Comparison of ENCODE assay signal across 8 cellular contexts in the genomic region with DNA sequence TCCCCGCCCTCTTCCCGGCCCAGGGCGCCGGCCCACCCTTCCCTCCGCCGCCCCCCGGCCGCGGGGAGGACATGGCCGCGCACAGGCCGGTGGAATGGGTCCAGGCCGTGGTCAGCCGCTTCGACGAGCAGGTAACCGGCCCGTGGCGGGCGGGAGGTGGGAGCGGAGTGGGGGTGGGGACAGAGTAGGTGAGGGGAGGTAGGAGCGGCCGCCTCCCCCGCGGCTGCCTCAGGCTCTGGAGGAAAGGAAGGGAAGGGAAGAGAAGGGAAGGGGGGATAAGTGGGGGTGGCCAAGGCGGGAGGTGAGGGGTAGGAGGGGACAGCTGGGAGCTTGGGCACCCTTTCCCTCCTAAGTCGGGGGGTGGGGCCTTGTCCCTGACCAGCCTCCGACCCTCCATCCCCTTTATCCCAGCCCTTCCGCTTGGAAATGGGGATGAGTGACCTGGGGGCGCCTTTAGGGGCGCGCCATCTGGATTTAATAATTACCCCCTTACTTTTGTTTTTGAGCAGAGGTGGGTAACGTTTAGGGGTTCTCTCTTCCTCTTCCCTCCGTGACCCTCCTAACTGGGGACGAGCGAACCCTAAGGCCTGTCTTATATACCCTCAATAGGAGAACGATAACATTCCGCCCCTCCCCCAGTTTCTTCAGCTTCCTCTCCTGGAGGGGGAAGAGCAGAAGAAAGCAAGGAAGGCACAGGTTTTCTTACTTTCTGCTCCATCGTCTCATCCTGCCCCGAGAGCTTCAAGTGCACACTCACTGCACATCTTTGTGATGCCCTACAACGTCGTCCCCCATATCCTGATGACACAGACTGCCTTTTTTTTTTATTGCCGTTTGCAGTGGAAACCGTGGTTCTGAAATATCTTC. TPM values are rescaled to one million over a fixed set of nuclear protein-coding genes. Genes with fewer than 3 reads are reported as not detected.
A peak's percentile ranks its signal among the peaks of the same experiment; 100 is the strongest.
DNase-seq lines count a peak whose midpoint lies in the region; ATAC-seq, FAIRE-seq and TF ChIP-seq lines count a peak whose summit lies in the region.

No MANE protein-coding gene starts in this region.

- no peaks in the 10 kb centered on the region for H3K9me3 ChIP-seq in OCI-LY7 (ENCODE audit: low read length)
- H3K9me3 ChIP-seq in upper lobe of left lung: no peaks in the 10 kb centered on the region

- H3K27ac ChIP-seq in OCI-LY7 (ENCODE audit: low read depth, low read length, poor library complexity, severe bottlenecking) (no peak overlapping the region), upper lobe of left lung (peak overlapping the region; percentile 94 to 99 (median 97))

- no peaks in the 10 kb centered on the region for H3K9me2 ChIP-seq in OCI-LY7 (ENCODE audit: insufficient read depth, low read length)

- peak overlapping the region; percentile 98 for H3K4me3 Mint-ChIP-seq in natural killer cell

- H3K4me1 ChIP-seq in OCI-LY7 (ENCODE audit: insufficient read depth, low read length, poor library complexity, severe bottlenecking) (peaks cover 14% of the 10 kb centered on the region), upper lobe of left lung (peaks cover 0 to 15% (median 11%) of the 10 kb centered on the region in 4 donors)

- TF ChIP-seq POLR2A in GM12891 (IDR thresholded peaks at IDR 0.05; ENCODE audit: low read depth, low read length) (no peak), upper lobe of left lung (IDR thresholded peaks at IDR 0.05) (no peak)

- intact Hi-C loops in OCI-LY7 (cut with micrococcal nuclease; ENCODE audit: unreplicated experiment) (no loop called here), natural killer cell (cut with micrococcal nuclease) (no loop called here)

- H3K79me2 ChIP-seq in OCI-LY7 (ENCODE audit: insufficient read depth, low read depth, low read length): peaks cover 7% of the 10 kb centered on the region; the same call in 1 of the 2 replicates

- BruUV-seq in OCI-LY7 (replicated peaks; lab: Mats Ljungman, UMichigan): no TSS peak

- no peaks in the 10 kb centered on the region for H3K27me3 ChIP-seq in upper lobe of left lung

- CTCF ChIA-PET in OCI-LY7 (lab: Charles Lee; ENCODE audit: unreplicated experiment): no interaction called here

- H3K36me3 ChIP-seq in OCI-LY7 (ENCODE audit: insufficient read depth, low read length) (no peaks in the 10 kb centered on the region), upper lobe of left lung (no peaks in the 10 kb centered on the region)

- H3K4me3 ChIP-seq in OCI-LY7 (ENCODE audit: low read depth, low read length, poor library complexity, severe bottlenecking) (peak overlapping the region; percentile 93), upper lobe of left lung (peak overlapping the region; percentile 76 to 98 (median 96))

- H4K20me1 ChIP-seq in OCI-LY7 (ENCODE audit: insufficient read depth, low read length): no peaks in the 10 kb centered on the region

- no peak for TF ChIP-seq EP300 in upper lobe of left lung (IDR thresholded peaks at IDR 0.05)

- no peaks in the 10 kb centered on the region for H3K27me3 Mint-ChIP-seq in natural killer cell (ENCODE audit: low read depth in 2 of 2)

- POLR2A ChIA-PET in OCI-LY7 (lab: Charles Lee): no interaction called here

- peak; percentile 21 for ATAC-seq in HG03045 (IDR thresholded peaks at IDR 0.05; ENCODE audit: unreplicated experiment)
- ATAC-seq in natural killer cell: peak in 2 of 3 donors; percentile 19 to 39
- ATAC-seq in upper lobe of left lung (ENCODE audit: low FRiP score in 2 of 2): peak; percentile 56 to 64
- no peak for ATAC-seq in HG03039 (IDR thresholded peaks at IDR 0.05; ENCODE audit: unreplicated experiment)

- H3K4me1 Mint-ChIP-seq in natural killer cell: peaks cover 12 to 13% of the 10 kb centered on the region in 2 donors

- H3K4me2 ChIP-seq in OCI-LY7 (ENCODE audit: low read length): peak overlapping the region; percentile 84

- TF ChIP-seq CTCF in OCI-LY7 (conservative IDR thresholded peaks at IDR 0.05; ENCODE audit: low read length): no peak
- TF ChIP-seq CTCF in natural killer cell (IDR thresholded peaks at IDR 0.05): no peak
- TF ChIP-seq CTCF in upper lobe of left lung (IDR thresholded peaks at IDR 0.05): no peak

- peak; percentile 48 for FAIRE-seq in GM12891 (lab: Jason Lieb, UNC)

- peak overlapping the region; percentile 99 for H2AFZ ChIP-seq in OCI-LY7 (ENCODE audit: low read length)

- H3K9me3 Mint-ChIP-seq in natural killer cell: no peaks in the 10 kb centered on the region

- no peaks in the 10 kb centered on the region for H3K36me3 Mint-ChIP-seq in natural killer cell

- H3K27ac Mint-ChIP-seq in natural killer cell: peak overlapping the region; percentile 90 to 98

- WGBS in upper lobe of left lung, 2 donors: 0 to 1% methylated on average over 18 to 38 of the region's 44 CpGs

- DNase-seq in GM12891 (ENCODE audit: insufficient read length, low spot score) (peak; percentile 17), OCI-LY7 (ENCODE audit: low spot score) (peak; percentile 31), activated gamma-delta T cell (lab: John Stamatoyannopoulos, UW) (peak; percentile 19), fibroblast of the conjunctiva (ENCODE audit: low read depth) (peak; percentile 5), natural killer cell (peak; percentile 29), upper lobe of left lung (peak; percentile 37 to 91)

TF ChIP-seq in GM12891, 5 proteins besides CTCF, POLR2A, EP300 and RAD21:
- no peak for TF ChIP-seq POU2F2 (IDR thresholded peaks at IDR 0.05; ENCODE audit: low read depth, low read length)
TF ChIP-seq in GM12891: peak in this region for 0.

RNA-seq across cellular contexts. Expression of a gene that starts 0.7 kb away (rescaled TPM):
- polyA plus RNA-seq in GM12891 (2012; ENCODE audit: low read depth, missing spikeins): 6.9 TPM
- total RNA-seq in OCI-LY7 (2014; rRNA removed; shearing (Covaris generic)): 24.0 and 38.7 TPM in 2 replicates
- total RNA-seq in OCI-LY7 (2022): 64.8 and 72.0 TPM in 2 replicates
- total RNA-seq in natural killer cell: 10 to 100 TPM; 30.3 to 40.7 (median 38.8) TPM
- total RNA-seq in upper lobe of left lung: 10 to 100 TPM; 35.5 to 85.1 (median 47.1) TPM

Comparison
In these comparisons a context has a peak if more than half of its experiments do, and no peak if none do; other contexts are left out.
1. DNase-seq: peak in every context shown above with its lines; median percentile 64 in upper lobe of left lung; 31 in OCI-LY7; 29 in natural killer cell; 19 in activated gamma-delta T cell; 17 in GM12891; 5 in fibroblast of the conjunctiva.